In genomic region chr4:143381171-143382118, GRCh38 we compare ENCODE assay signal across 8 cellular contexts.
DNase-seq lines count a peak whose midpoint lies in the region; ATAC-seq lines count a peak whose summit lies in the region.

No MANE protein-coding gene starts in this region.

- DNase-seq in DMS 273 (lab: John Stamatoyannopoulos, UW; ENCODE audit: unreplicated experiment) (peak; percentile 89), NCI-H69 (lab: John Stamatoyannopoulos, UW) (peak; percentile 90), fibroblast of gingiva (ENCODE audit: low read depth) (peak; percentile 53), non-pigmented ciliary epithelial cell (ENCODE audit: low read depth) (peak; percentile 63), GM19238 (ENCODE audit: insufficient read length, low spot score) (no peak)
- DNase-seq in stimulated activated CD4-positive, alpha-beta T cell treated with anti-CD3 and anti-CD28 coated beads, Interleukin-4, amount 100 ng/mL, for 1 hour: no peak
- no peak for DNase-seq in NK-92 treated with Interleukin-12 subunit alpha and Interleukin-12 subunit beta, amount 100 ng/mL, for 24 hours (lab: John Stamatoyannopoulos, UW)

- ATAC-seq in GM21825 (IDR thresholded peaks at IDR 0.05; ENCODE audit: unreplicated experiment): peak; percentile 52

Comparison
In these comparisons a context has a peak if more than half of its experiments do, and no peak if none do; other contexts are left out.
1. DNase-seq: peak in DMS 273 (single experiment), NCI-H69 (single experiment), fibroblast of gingiva (single experiment) and non-pigmented ciliary epithelial cell (single experiment); none in stimulated activated CD4-positive, alpha-beta T cell treated with anti-CD3 and anti-CD28 coated beads, Interleukin-4, amount 100 ng/mL, for 1 hour (single experiment), GM19238 (single experiment) and NK-92 treated with Interleukin-12 subunit alpha and Interleukin-12 subunit beta, amount 100 ng/mL, for 24 hours (single experiment).